Comparison of ENCODE assay signal across 1 cellular context in the genomic region with DNA sequence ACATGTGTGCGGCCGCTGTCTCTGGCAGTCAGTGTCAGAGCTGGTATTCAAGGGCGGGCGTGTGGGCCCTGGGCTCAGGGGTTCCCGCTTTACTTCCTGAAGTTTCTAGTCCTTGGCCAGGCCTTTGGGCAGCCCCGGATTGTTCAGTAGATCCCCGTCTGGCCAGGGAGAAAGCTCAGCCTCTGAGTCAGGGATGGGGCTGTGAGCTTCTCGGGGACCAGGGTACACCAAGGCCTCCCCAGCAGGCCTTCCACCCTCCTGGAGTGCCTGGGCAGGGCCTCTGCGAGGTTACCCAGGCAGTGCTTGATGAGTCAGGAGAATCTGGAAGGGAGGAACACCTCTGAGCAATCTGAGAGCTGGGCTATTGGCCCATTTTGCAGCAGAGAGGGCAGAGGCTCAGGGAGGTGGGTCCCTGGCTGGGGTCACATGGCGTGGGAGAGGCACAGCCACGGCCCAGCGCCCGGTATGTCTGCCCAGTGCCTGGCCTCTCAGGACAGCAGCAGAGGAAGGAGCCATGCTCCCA.
TF ChIP-seq lines count a peak whose summit lies in the region.

No MANE protein-coding gene starts in this region.

TF ChIP-seq in IMR-90, 13 proteins besides CTCF, POLR2A, EP300 and RAD21:
- TF ChIP-seq, protein P1, sequence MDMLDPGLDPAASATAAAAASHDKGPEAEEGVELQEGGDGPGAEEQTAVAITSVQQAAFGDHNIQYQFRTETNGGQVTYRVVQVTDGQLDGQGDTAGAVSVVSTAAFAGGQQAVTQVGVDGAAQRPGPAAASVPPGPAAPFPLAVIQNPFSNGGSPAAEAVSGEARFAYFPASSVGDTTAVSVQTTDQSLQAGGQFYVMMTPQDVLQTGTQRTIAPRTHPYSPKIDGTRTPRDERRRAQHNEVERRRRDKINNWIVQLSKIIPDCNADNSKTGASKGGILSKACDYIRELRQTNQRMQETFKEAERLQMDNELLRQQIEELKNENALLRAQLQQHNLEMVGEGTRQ (IDR thresholded peaks at IDR 0.05; ENCODE audit: low read depth, low read length): 0 out of 2 replicates have a peak, but pooled peaks have one; percentile 6
- TF ChIP-seq MAFK (IDR thresholded peaks at IDR 0.05; ENCODE audit: low read depth, low read length): no peak
TF ChIP-seq in IMR-90: peak in this region for 1.
